Comparison of ENCODE assay signal across 1 cellular context in genomic region chr9:6884960-6885359, GRCh38.
TF ChIP-seq lines count a peak whose summit lies in the region.

No MANE protein-coding gene starts in this region.

TF ChIP-seq in WTC11, 78 proteins besides CTCF, POLR2A, EP300 and RAD21 (continued from another document):
- TF ChIP-seq, protein P1, sequence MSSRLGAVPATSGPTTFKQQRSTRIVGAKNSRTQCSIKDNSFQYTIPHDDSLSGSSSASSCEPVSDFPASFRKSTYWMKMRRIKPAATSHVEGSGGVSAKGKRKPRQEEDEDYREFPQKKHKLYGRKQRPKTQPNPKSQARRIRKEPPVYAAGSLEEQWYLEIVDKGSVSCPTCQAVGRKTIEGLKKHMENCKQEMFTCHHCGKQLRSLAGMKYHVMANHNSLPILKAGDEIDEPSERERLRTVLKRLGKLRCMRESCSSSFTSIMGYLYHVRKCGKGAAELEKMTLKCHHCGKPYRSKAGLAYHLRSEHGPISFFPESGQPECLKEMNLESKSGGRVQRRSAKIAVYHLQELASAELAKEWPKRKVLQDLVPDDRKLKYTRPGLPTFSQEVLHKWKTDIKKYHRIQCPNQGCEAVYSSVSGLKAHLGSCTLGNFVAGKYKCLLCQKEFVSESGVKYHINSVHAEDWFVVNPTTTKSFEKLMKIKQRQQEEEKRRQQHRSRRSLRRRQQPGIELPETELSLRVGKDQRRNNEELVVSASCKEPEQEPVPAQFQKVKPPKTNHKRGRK (CRISPR knock-in tag; IDR thresholded peaks at IDR 0.05; ENCODE audit: borderline replicate concordance) = no peak
- TF ChIP-seq, protein P2, sequence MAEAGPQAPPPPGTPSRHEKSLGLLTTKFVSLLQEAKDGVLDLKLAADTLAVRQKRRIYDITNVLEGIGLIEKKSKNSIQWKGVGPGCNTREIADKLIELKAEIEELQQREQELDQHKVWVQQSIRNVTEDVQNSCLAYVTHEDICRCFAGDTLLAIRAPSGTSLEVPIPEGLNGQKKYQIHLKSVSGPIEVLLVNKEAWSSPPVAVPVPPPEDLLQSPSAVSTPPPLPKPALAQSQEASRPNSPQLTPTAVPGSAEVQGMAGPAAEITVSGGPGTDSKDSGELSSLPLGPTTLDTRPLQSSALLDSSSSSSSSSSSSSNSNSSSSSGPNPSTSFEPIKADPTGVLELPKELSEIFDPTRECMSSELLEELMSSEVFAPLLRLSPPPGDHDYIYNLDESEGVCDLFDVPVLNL (CRISPR knock-in tag; IDR thresholded peaks at IDR 0.05; ENCODE audit: borderline replicate concordance, low read depth) = no peak
- no peak for TF ChIP-seq CREB1 (CRISPR knock-in tag; IDR thresholded peaks at IDR 0.05)
- no peak for TF ChIP-seq GABPB1 (CRISPR knock-in tag; IDR thresholded peaks at IDR 0.05)
- no peak for TF ChIP-seq ZNF416 (CRISPR knock-in tag; IDR thresholded peaks at IDR 0.05)
